8 cellular contexts compared by ENCODE assay signal in the genomic region with DNA sequence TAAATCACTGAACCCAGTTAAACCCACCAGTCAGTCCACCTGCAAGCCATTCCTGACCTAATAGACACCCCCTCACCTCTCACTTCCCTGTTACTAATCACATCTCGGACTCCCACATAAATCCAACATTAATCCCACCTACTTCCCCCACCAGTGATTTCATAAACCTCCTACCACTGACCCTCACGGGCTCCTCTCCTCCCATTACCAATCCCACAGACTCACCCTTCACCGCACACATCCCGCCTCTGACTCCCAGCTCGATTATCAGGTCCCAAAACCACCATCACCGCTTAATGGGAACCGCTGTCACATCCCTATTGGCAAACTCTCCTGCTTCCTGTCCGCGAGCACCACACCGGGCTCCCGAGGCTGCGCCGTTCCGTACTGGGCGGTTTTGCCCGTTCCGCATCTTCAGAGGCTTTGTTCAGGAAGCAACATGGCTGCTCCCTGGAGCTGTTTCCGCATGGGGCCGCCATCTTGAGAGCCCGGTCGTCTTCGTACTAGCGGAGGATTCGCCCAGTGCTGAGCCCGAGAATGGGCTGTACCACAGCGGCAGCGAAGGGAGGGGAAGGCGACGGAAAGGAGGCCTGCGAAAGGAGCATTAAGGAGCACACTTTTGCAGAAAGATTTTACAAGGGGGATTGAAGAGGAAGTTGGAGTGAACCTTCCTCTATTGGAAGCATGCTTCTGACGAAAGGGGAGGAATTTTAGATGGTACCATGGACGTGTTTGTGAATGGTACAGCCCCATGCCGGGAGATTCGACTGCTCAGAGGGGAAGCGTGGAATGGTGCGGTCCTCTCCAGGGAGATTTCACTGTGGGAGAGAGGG. TPM values are rescaled to one million over a fixed set of nuclear protein-coding genes. Genes with fewer than 3 reads are reported as not detected.
DNase-seq lines count a peak whose midpoint lies in the region; ATAC-seq, FAIRE-seq and TF ChIP-seq lines count a peak whose summit lies in the region.

A gene (minus strand): TSS at position 502 of the 833 bp plus-strand sequence. CDS start 1,825 bp downstream, outside the sequence.

- H3K36me3 ChIP-seq in colonic mucosa, result no peaks in the 10 kb centered on the region
- peaks cover 0 to 2% of the 10 kb centered on the region in 2 donors for H3K36me3 ChIP-seq in kidney (ENCODE audit: control insufficient read depth in 1 of 2, insufficient read depth in 2 of 2, low read length in 2 of 2)
- peaks cover 19% of the 10 kb centered on the region for H3K36me3 ChIP-seq in smooth muscle cell (ENCODE audit: low read depth)

- TF ChIP-seq CTCF in colonic mucosa (IDR thresholded peaks at IDR 0.05) (no peak), kidney (IDR thresholded peaks at IDR 0.05; ENCODE audit: borderline replicate concordance, extremely low read depth, insufficient read depth) (no peak), smooth muscle cell (IDR thresholded peaks at IDR 0.05; ENCODE audit: borderline replicate concordance, insufficient read depth, poor library complexity, severe bottlenecking) (no peak)

- H3K9ac ChIP-seq in colonic mucosa (ENCODE audit: low read depth in 2 of 2, low read length in 2 of 2) (peak within 1 kb of the TSS in 1 of 2 donors; percentile 16), kidney (ENCODE audit: low read length in 2 of 2) (peak within 1 kb of the TSS; percentile 32 to 50), smooth muscle cell (ENCODE audit: low read depth) (peak within 1 kb of the TSS; percentile 94)

- H3K4me1 Mint-ChIP-seq in activated CD4-positive, alpha-beta T cell treated with anti-CD3 and anti-CD28 coated beads, Interleukin-2, amount 10 ng/mL, durations not matched to agents 7 days and 5 days, result peaks cover 12% of the 10 kb centered on the region

- peak within 1 kb of the TSS; percentile 73 for H3K4me3 Mint-ChIP-seq in activated CD4-positive, alpha-beta T cell treated with anti-CD3 and anti-CD28 coated beads, Interleukin-2, amount 10 ng/mL, durations not matched to agents 7 days and 5 days

- FAIRE-seq in kidney (lab: Jason Lieb, UNC), result no peak

- no peak for ATAC-seq in GM18858 (IDR thresholded peaks at IDR 0.05; ENCODE audit: unreplicated experiment)

- H4K20me1 ChIP-seq in smooth muscle cell (ENCODE audit: low read depth), result no peaks in the 10 kb centered on the region

- peaks cover 26% of the 10 kb centered on the region for H3K36me3 Mint-ChIP-seq in activated CD4-positive, alpha-beta T cell treated with anti-CD3 and anti-CD28 coated beads, Interleukin-2, amount 10 ng/mL, durations not matched to agents 7 days and 5 days (ENCODE audit: low read depth)

- H3K27ac Mint-ChIP-seq in activated CD4-positive, alpha-beta T cell treated with anti-CD3 and anti-CD28 coated beads, Interleukin-2, amount 10 ng/mL, durations not matched to agents 7 days and 5 days, result peak within 1 kb of the TSS; percentile 92

- H3K9me3 Mint-ChIP-seq in activated CD4-positive, alpha-beta T cell treated with anti-CD3 and anti-CD28 coated beads, Interleukin-2, amount 10 ng/mL, durations not matched to agents 7 days and 5 days, result peaks cover 46% of the 10 kb centered on the region

- H3K4me1 ChIP-seq in colonic mucosa (no peaks in the 10 kb centered on the region), kidney (ENCODE audit: control insufficient read depth in 1 of 2, insufficient read depth in 1 of 2, low read depth in 1 of 2, low read length in 2 of 2) (peaks cover 2 to 3% of the 10 kb centered on the region in 2 donors), smooth muscle cell (ENCODE audit: low read depth) (no peaks in the 10 kb centered on the region)

- CTCF ChIA-PET in activated CD4-positive, alpha-beta T cell treated with anti-CD3 and anti-CD28 coated beads, Interleukin-2, amount 10 ng/mL, durations not matched to agents 7 days and 5 days (lab: Charles Lee), result no interaction called here

- H3K9me3 ChIP-seq in colonic mucosa, result no peaks in the 10 kb centered on the region
- peaks cover 18 to 45% of the 10 kb centered on the region in 2 donors for H3K9me3 ChIP-seq in kidney (ENCODE audit: control insufficient read depth in 1 of 2, low read length in 2 of 2)
- H3K9me3 ChIP-seq in smooth muscle cell (replicated peaks; ENCODE audit: low read depth), result peaks cover 21% of the 10 kb centered on the region

- no peaks in the 10 kb centered on the region for H3F3A ChIP-seq in smooth muscle cell (ENCODE audit: low read depth)

- peaks cover 2% of the 10 kb centered on the region for H3K27me3 Mint-ChIP-seq in activated CD4-positive, alpha-beta T cell treated with anti-CD3 and anti-CD28 coated beads, Interleukin-2, amount 10 ng/mL, durations not matched to agents 7 days and 5 days

- peak; percentile 86 for DNase-seq in NCI-H1694 treated with DMSO at 0.1 percent for 48 hours (lab: John Stamatoyannopoulos, UW)
- DNase-seq in activated CD4-positive, alpha-beta T cell treated with anti-CD3 and anti-CD28 coated beads, Interleukin-2, amount 10 ng/mL, durations not matched to agents 7 days and 5 days, result peak; percentile 63
- DNase-seq in colonic mucosa, result peak; percentile 87
- peak; percentile 94 for DNase-seq in kidney
- no peak for DNase-seq in smooth muscle cell (lab: John Stamatoyannopoulos, UW; ENCODE audit: unreplicated experiment)
- no peak for DNase-seq in NOMO-1 (lab: John Stamatoyannopoulos, UW; ENCODE audit: unreplicated experiment in 2 of 2)

- peak within 1 kb of the TSS; percentile 79 for H2AFZ ChIP-seq in smooth muscle cell (ENCODE audit: low read depth)

- H3K79me2 ChIP-seq in smooth muscle cell (ENCODE audit: low read depth), result no peaks in the 10 kb centered on the region

- WGBS in smooth muscle cell (ENCODE audit: low lambda C conversion rate), result 52% methylated on average over 36 of the region's 36 CpGs

- intact Hi-C loops in colonic mucosa (cut with DNase I) (no loop called here), kidney (cut with DNase I) (no loop called here)

- POLR2A ChIA-PET in activated CD4-positive, alpha-beta T cell treated with anti-CD3 and anti-CD28 coated beads, Interleukin-2, amount 10 ng/mL, durations not matched to agents 7 days and 5 days (lab: Charles Lee), result no interaction called here

- peak within 1 kb of the TSS; percentile 32 for H3K4me3 ChIP-seq in GM08714 (ENCODE audit: low read length)
- peak within 1 kb of the TSS; percentile 40 for H3K4me3 ChIP-seq in colonic mucosa
- H3K4me3 ChIP-seq in kidney (ENCODE audit: low read length in 2 of 2), result peak within 1 kb of the TSS; percentile 71 to 91
- peak within 1 kb of the TSS; percentile 55 for H3K4me3 ChIP-seq in smooth muscle cell

- no peaks in the 10 kb centered on the region for H3K27me3 ChIP-seq in colonic mucosa
- no peaks in the 10 kb centered on the region for H3K27me3 ChIP-seq in smooth muscle cell (ENCODE audit: low read depth)

- H3K4me2 ChIP-seq in smooth muscle cell, result peak within 1 kb of the TSS; percentile 79

- peak within 1 kb of the TSS; percentile 31 for H3K27ac ChIP-seq in colonic mucosa
- peak within 1 kb of the TSS; percentile 10 to 51 for H3K27ac ChIP-seq in kidney (ENCODE audit: low read depth in 2 of 2, low read length in 2 of 2)
- H3K27ac ChIP-seq in smooth muscle cell (ENCODE audit: low read depth), result peak within 1 kb of the TSS; percentile 79

RNA-seq across cellular contexts. Expression of the gene that starts here (rescaled TPM):
- total RNA-seq in activated CD4-positive, alpha-beta T cell treated with anti-CD3 and anti-CD28 coated beads, Interleukin-2, amount 10 ng/mL, durations not matched to agents 7 days and 5 days, result 1 to 10 TPM; 1.9 to 2.2 TPM
- 1 to 10 TPM; 2.7 to 3.0 TPM for total RNA-seq in colonic mucosa
- 6.5 TPM for total RNA-seq in kidney
- 4.0 TPM for polyA plus RNA-seq in kidney (ENCODE audit: insufficient read depth, low read depth, low replicate concordance)
- total RNA-seq in smooth muscle cell, result 4.9 and 6.1 TPM in 2 replicates
- 1.2 and 2.4 TPM in 2 replicates for polyA plus RNA-seq in smooth muscle cell

Comparison
In these comparisons a context has a peak if more than half of its experiments do, and no peak if none do; other contexts are left out.
1. DNase-seq: peak in NCI-H1694 treated with DMSO at 0.1 percent for 48 hours (single experiment), activated CD4-positive, alpha-beta T cell treated with anti-CD3 and anti-CD28 coated beads, Interleukin-2, amount 10 ng/mL, durations not matched to agents 7 days and 5 days (single experiment), colonic mucosa (single experiment) and kidney (single experiment); none in smooth muscle cell (single experiment) and NOMO-1 (0 of 2).
2. Peak in every context shown above with its lines, with median percentiles within 50 percentile points of each other: H3K4me3 ChIP-seq and H3K27ac ChIP-seq.